23 cellular contexts compared by ENCODE assay signal in genomic region chr4:866761-867390, GRCh38. TPM values are rescaled to one million over a fixed set of nuclear protein-coding genes. Genes with fewer than 3 reads are reported as not detected.
DNase-seq lines count a peak whose midpoint lies in the region; ATAC-seq lines count a peak whose summit lies in the region.
"Had no signal": no experiment of that assay in that cellular context is flagged by ENCODE, and none has a peak within 500 bp of the region (broad histone marks: within the 10 kb centered on the region; RNA-seq: fewer than 3 reads in every experiment).

No MANE protein-coding gene starts in this region.

- H3K79me1 ChIP-seq in neuronal stem cell (ENCODE audit: low read depth, low read length), result peaks cover 5% of the 10 kb centered on the region

- intact Hi-C loops in activated naive CD4-positive, alpha-beta T cell treated with anti-CD3 and anti-CD28 coated beads for 36 hours (cut with micrococcal nuclease), result no loop called here

- H2AK5ac ChIP-seq in neuronal stem cell (ENCODE audit: low read depth, low read length), result no peak overlapping the region

- no peak overlapping the region for H4K91ac ChIP-seq in neuronal stem cell (ENCODE audit: low read depth, low read length, poor library complexity)

- no peak overlapping the region for H2AFZ ChIP-seq in neuronal stem cell (ENCODE audit: low read length)

- DNase-seq in activated naive CD4-positive, alpha-beta T cell treated with Interleukin-2 at 50 U/mL for 16 hours, result peak; percentile 23
- no peak for DNase-seq in activated naive CD4-positive, alpha-beta T cell treated with anti-CD3 and anti-CD28 coated beads for 36 hours
- peak; percentile 17 for DNase-seq in NCI-H460 (ENCODE audit: extremely low read depth, low read depth)
- peak in 45 of 61 donors; percentile 0 to 85 (median 50) for DNase-seq in caudate nucleus (lab: John Stamatoyannopoulos, UW)
- DNase-seq in neuronal stem cell (ENCODE audit: low spot score), result no peak
- DNase-seq in inferior parietal cortex (ENCODE audit: extremely low spot score), result no peak
- no peak for DNase-seq in NCI-H187 treated with DMSO at 0.1 percent for 48 hours (lab: John Stamatoyannopoulos, UW)
- DNase-seq: activated B cell treated with CpG ODN at 0.5 μM for 24 hours; activated CD8-positive, alpha-beta memory T cell treated with anti-CD3 and anti-CD28 coated beads, Interleukin-2, amount 50 U/mL, for 4 hours; activated naive CD8-positive, alpha-beta T cell treated with anti-CD3 and anti-CD28 coated beads, Interleukin-2, amount 10 ng/mL, durations not matched to agents 7 days and 5 days; CD8-positive, alpha-beta memory T cell; EL; GOT3; immature natural killer cell; Kasumi-1; NCI-H2171 treated with DMSO at 0.1 percent for 48 hours; SHP77 treated with DMSO at 0.1 percent for 48 hours; spleen had no signal

- peaks cover 0 to 8% of the 10 kb centered on the region in 2 donors for H3K9me3 ChIP-seq in neuronal stem cell (replicated peaks in 1 of 2; ENCODE audit: control insufficient read depth in 2 of 2, insufficient read depth in 1 of 2, low read depth in 1 of 2, low read length in 2 of 2)
- H3K9me3 ChIP-seq: spleen had no signal

- no peak overlapping the region for H3K23ac ChIP-seq in neuronal stem cell (ENCODE audit: low read depth, low read length, poor library complexity)

- no peaks in the 10 kb centered on the region for H3K27me3 Mint-ChIP-seq in activated naive CD4-positive, alpha-beta T cell treated with anti-CD3 and anti-CD28 coated beads for 36 hours (ENCODE audit: low read depth)
- H3K27me3 Mint-ChIP-seq: activated B cell treated with CpG ODN at 0.5 μM for 24 hours; activated naive CD8-positive, alpha-beta T cell treated with anti-CD3 and anti-CD28 coated beads, Interleukin-2, amount 10 ng/mL, durations not matched to agents 7 days and 5 days; CD8-positive, alpha-beta memory T cell; memory B cell; natural killer cell treated with Interleukin-12 subunit alpha and Interleukin-12 subunit beta and Interleukin-15 and Interleukin-18, amount 100 ng/mL, for 72 hours had no signal

- no peak overlapping the region for H2BK120ac ChIP-seq in neuronal stem cell (ENCODE audit: low read depth, low read length)

- no peak overlapping the region for H3K4me3 Mint-ChIP-seq in activated naive CD4-positive, alpha-beta T cell treated with anti-CD3 and anti-CD28 coated beads for 36 hours
- H3K4me3 Mint-ChIP-seq: activated B cell treated with CpG ODN at 0.5 μM for 24 hours; activated naive CD8-positive, alpha-beta T cell treated with anti-CD3 and anti-CD28 coated beads, Interleukin-2, amount 10 ng/mL, durations not matched to agents 7 days and 5 days; CD8-positive, alpha-beta memory T cell; immature natural killer cell; memory B cell; natural killer cell treated with Interleukin-12 subunit alpha and Interleukin-12 subunit beta and Interleukin-15 and Interleukin-18, amount 100 ng/mL, for 72 hours had no signal

- H3K18ac ChIP-seq in neuronal stem cell (ENCODE audit: low read length), result peak overlapping the region; percentile 38

- no peak overlapping the region for H3K14ac ChIP-seq in neuronal stem cell (ENCODE audit: low read length)

- H3K36me3 Mint-ChIP-seq in activated naive CD4-positive, alpha-beta T cell treated with anti-CD3 and anti-CD28 coated beads for 36 hours (ENCODE audit: low read depth), result peaks cover 34% of the 10 kb centered on the region

- peak overlapping the region; percentile 53 for H3K27ac ChIP-seq in caudate nucleus (ENCODE audit: low read depth, low read length)
- no peak overlapping the region for H3K27ac ChIP-seq in neuronal stem cell (replicated peaks; ENCODE audit: low read length)
- H3K27ac ChIP-seq: spleen had no signal

- peak overlapping the region; percentile 81 for H3K9ac ChIP-seq in neuronal stem cell (ENCODE audit: low read depth, low read length, poor library complexity)

- H2BK5ac ChIP-seq in neuronal stem cell (ENCODE audit: low read length), result peak overlapping the region; percentile 24

- H3K27me3 ChIP-seq in neuronal stem cell (ENCODE audit: control insufficient read depth in 3 of 3, insufficient read depth in 3 of 3, low read depth in 1 of 3, low read length in 3 of 3), result peaks cover 0 to 1% (median 0%) of the 10 kb centered on the region in 3 experiments
- H3K27me3 ChIP-seq: spleen had no signal

- peaks cover 39 to 84% of the 10 kb centered on the region in 2 donors for H3K36me3 ChIP-seq in neuronal stem cell (replicated peaks in 1 of 2; ENCODE audit: control insufficient read depth in 2 of 2, insufficient read depth in 2 of 2, low read length in 2 of 2)

- no peak overlapping the region for H2BK12ac ChIP-seq in neuronal stem cell (ENCODE audit: low read length)

- H3K4me3 ChIP-seq in neuronal stem cell (ENCODE audit: low read length in 2 of 2), result no peak overlapping the region
- H3K4me3 ChIP-seq: spleen had no signal

- no peaks in the 10 kb centered on the region for H3K9me3 Mint-ChIP-seq in activated naive CD4-positive, alpha-beta T cell treated with anti-CD3 and anti-CD28 coated beads for 36 hours
- H3K9me3 Mint-ChIP-seq: activated B cell treated with CpG ODN at 0.5 μM for 24 hours; activated naive CD8-positive, alpha-beta T cell treated with anti-CD3 and anti-CD28 coated beads, Interleukin-2, amount 10 ng/mL, durations not matched to agents 7 days and 5 days; CD8-positive, alpha-beta memory T cell; immature natural killer cell; memory B cell; natural killer cell treated with Interleukin-12 subunit alpha and Interleukin-12 subunit beta and Interleukin-15 and Interleukin-18, amount 100 ng/mL, for 72 hours had no signal

- no CpG with 5 or more reads among the region's 28 CpGs for WGBS in neuronal stem cell (ENCODE audit: extremely low coverage in 2 of 2, insufficient read length in 2 of 2, insufficient replicate concordance in 1 of 2), 2 donors

- H3K4me1 Mint-ChIP-seq in activated naive CD4-positive, alpha-beta T cell treated with anti-CD3 and anti-CD28 coated beads for 36 hours (ENCODE audit: low read depth), result no peaks in the 10 kb centered on the region
- H3K4me1 Mint-ChIP-seq: activated B cell treated with CpG ODN at 0.5 μM for 24 hours; activated naive CD8-positive, alpha-beta T cell treated with anti-CD3 and anti-CD28 coated beads, Interleukin-2, amount 10 ng/mL, durations not matched to agents 7 days and 5 days; CD8-positive, alpha-beta memory T cell; immature natural killer cell; memory B cell had no signal

- H3K4me1 ChIP-seq in neuronal stem cell (ENCODE audit: control insufficient read depth in 2 of 2, insufficient read depth in 1 of 2, low read depth in 1 of 2, low read length in 2 of 2), result no peaks in the 10 kb centered on the region

- peak overlapping the region; percentile 43 for H4K8ac ChIP-seq in neuronal stem cell (ENCODE audit: low read depth, low read length)

- H3K4ac ChIP-seq in neuronal stem cell (ENCODE audit: low read length), result no peak overlapping the region

- CTCF ChIA-PET in activated naive CD4-positive, alpha-beta T cell treated with anti-CD3 and anti-CD28 coated beads for 36 hours (lab: Charles Lee), result no interaction called here

- no peak for ATAC-seq in GM18502 (IDR thresholded peaks at IDR 0.05; ENCODE audit: poor library complexity, unreplicated experiment)

- no peak overlapping the region for H3K27ac Mint-ChIP-seq in activated naive CD4-positive, alpha-beta T cell treated with anti-CD3 and anti-CD28 coated beads for 36 hours
- H3K27ac Mint-ChIP-seq: activated B cell treated with CpG ODN at 0.5 μM for 24 hours; activated naive CD8-positive, alpha-beta T cell treated with anti-CD3 and anti-CD28 coated beads, Interleukin-2, amount 10 ng/mL, durations not matched to agents 7 days and 5 days; immature natural killer cell; natural killer cell treated with Interleukin-12 subunit alpha and Interleukin-12 subunit beta and Interleukin-15 and Interleukin-18, amount 100 ng/mL, for 72 hours had no signal

- H2BK15ac ChIP-seq in neuronal stem cell (ENCODE audit: low read length), result no peak overlapping the region

- no peak overlapping the region for H3K4me2 ChIP-seq in neuronal stem cell (ENCODE audit: insufficient read depth, low read length, poor library complexity, severe bottlenecking)

RNA-seq across cellular contexts. Expression of gene CPLX1, which starts 40.9 kb away (rescaled TPM):
- under 1 TPM; 0.37 to 0.48 TPM for total RNA-seq in activated naive CD4-positive, alpha-beta T cell treated with anti-CD3 and anti-CD28 coated beads for 36 hours
- 0.10 and 0.61 TPM in 2 replicates for total RNA-seq in NCI-H460 (2014; rRNA removed; shearing (Covaris generic))
- polyA plus RNA-seq in NCI-H460 (2014; cell fraction: nucleus; rRNA removed), result 0.17 and 1.7 TPM in 2 replicates
- polyA plus RNA-seq in neuronal stem cell (2013, experiment 1 of 2), result 0.13 TPM
- 0.12 TPM for polyA plus RNA-seq in neuronal stem cell (2013, experiment 2 of 2)
- total RNA-seq: activated B cell treated with CpG ODN at 0.5 μM for 24 hours; glomerular endothelial cell; natural killer cell treated with Interleukin-12 subunit alpha and Interleukin-12 subunit beta and Interleukin-15 and Interleukin-18, amount 100 ng/mL, for 72 hours had no signal
- polyA plus RNA-seq: AG04450; CD8-positive, alpha-beta memory T cell; immature natural killer cell had no signal

Comparison
In these comparisons a context has a peak if more than half of its experiments do, and no peak if none do; other contexts are left out.
1. DNase-seq: peak in activated naive CD4-positive, alpha-beta T cell treated with Interleukin-2 at 50 U/mL for 16 hours (single experiment), NCI-H460 (single experiment) and caudate nucleus (45 of 61); none in activated naive CD4-positive, alpha-beta T cell treated with anti-CD3 and anti-CD28 coated beads for 36 hours (single experiment), neuronal stem cell (single experiment), inferior parietal cortex (single experiment) and NCI-H187 treated with DMSO at 0.1 percent for 48 hours (single experiment).